In the genomic region with DNA sequence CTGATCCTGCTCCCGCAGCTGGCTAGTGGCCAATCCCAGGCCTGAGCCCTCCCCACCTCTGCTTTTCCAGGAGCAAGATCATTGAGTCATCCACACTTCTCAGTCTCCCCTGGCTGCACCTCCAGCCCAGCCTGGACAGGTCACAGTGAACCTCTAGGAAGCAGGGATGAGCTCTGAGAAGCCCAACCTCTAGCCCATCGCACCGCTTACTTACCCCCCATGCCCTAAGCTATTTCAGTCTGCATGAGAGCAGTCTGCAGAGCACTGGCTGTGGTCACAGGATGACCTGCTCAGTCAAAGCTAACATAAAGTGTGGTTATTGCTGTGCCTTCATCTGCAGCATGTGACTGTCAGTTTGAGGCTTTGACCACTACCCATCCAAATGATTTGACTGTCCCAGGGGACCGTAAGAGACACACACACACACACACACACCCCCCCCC, we compare ENCODE assay signal across 11 cellular contexts.
DNase-seq lines count a peak whose midpoint lies in the region; ATAC-seq, FAIRE-seq and TF ChIP-seq lines count a peak whose summit lies in the region.
"Had no signal": no experiment of that assay in that cellular context is flagged by ENCODE, and none has a peak within 500 bp of the region (broad histone marks: within the 10 kb centered on the region; RNA-seq: fewer than 3 reads in every experiment).

No MANE protein-coding gene starts in this region.

- no TSS peak for BruUV-seq in HepG2 (replicated peaks; lab: Mats Ljungman, UMichigan)

- TF ChIP-seq EP300 in HepG2 (IDR thresholded peaks at IDR 0.05; ENCODE audit: low read depth in 2 of 2, low read length in 2 of 2) (no peak), HepG2 (CRISPR knock-in tag; IDR thresholded peaks at IDR 0.05; ENCODE audit: borderline replicate concordance) (no peak)

- peaks cover 9% of the 10 kb centered on the region for H3K4me1 ChIP-seq in HepG2 (ENCODE audit: insufficient read depth, low read length)

- in situ Hi-C loops in HepG2 (cut with HindIII; ENCODE audit: extremely low pct_ligation_motif_present, low pct_unique_long_range_greater_than_20kb), result loop anchor here (5.0 to 25.0 kb wide), 2 partner anchors 130 to 170 kb away; partner anchors contain the start of gene SORBS1

- WGBS in HepG2 (ENCODE audit: low lambda C conversion rate), result 93% methylated on average over 3 of the region's 4 CpGs

- no peak for FAIRE-seq in HepG2 (lab: Jason Lieb, UNC)
- FAIRE-seq: astrocyte, frontal cortex had no signal

- POLR2A ChIA-PET in HepG2 (lab: Yijun Ruan, JAX), result interaction anchor here (1.4 kb wide), 1 partner anchor 168 kb away, joined by 3 read pairs; no protein-coding TSS in a partner anchor

- no peak overlapping the region for H3K4me2 ChIP-seq in HepG2 (ENCODE audit: low read depth, low read length)

- H3K27me3 ChIP-seq in GM06990 (replicated peaks; ENCODE audit: control insufficient read depth, insufficient read depth, low read length) (no peaks in the 10 kb centered on the region), HepG2 (ENCODE audit: control insufficient read depth in 1 of 2, insufficient read depth in 2 of 2, low read length in 2 of 2) (no peaks in the 10 kb centered on the region)

- no peak for TF ChIP-seq RAD21 in HepG2 (CRISPR knock-in tag; IDR thresholded peaks at IDR 0.05)

- H3K27ac ChIP-seq in HepG2 (ENCODE audit: extremely low read length, insufficient read depth, low read length), result no peak overlapping the region

- H3K4me3 ChIP-seq in GM06990 (replicated peaks; ENCODE audit: low read depth, low read length) (no peak overlapping the region), HepG2 (replicated peaks in 1 of 3; ENCODE audit: insufficient read depth in 1 of 3, low read depth in 2 of 3, low read length in 3 of 3) (no peak overlapping the region)

- no peaks in the 10 kb centered on the region for H3K36me3 ChIP-seq in GM06990 (ENCODE audit: control insufficient read depth, insufficient read depth, low read length)
- peaks cover 34 to 77% of the 10 kb centered on the region in 2 experiments for H3K36me3 ChIP-seq in HepG2 (replicated peaks in 1 of 2; ENCODE audit: control insufficient read depth in 1 of 2, insufficient read depth in 2 of 2, low read length in 2 of 2)

- CTCF ChIA-PET in HepG2 (lab: Yijun Ruan, JAX; ENCODE audit: low intra/inter-chr PET ratio, low total read pairs), result interaction anchor here (5.2 kb wide), 1 partner anchor 170 kb away, joined by 96 read pairs; no protein-coding TSS in a partner anchor

- H3K79me2 ChIP-seq in HepG2 (ENCODE audit: insufficient read depth, low read length), result no peaks in the 10 kb centered on the region

- DNase-seq in GM06990 (ENCODE audit: extremely low read depth, insufficient read length), result peak; percentile 32
- no peak for DNase-seq in HepG2 (ENCODE audit: low spot score)
- DNase-seq in DMS53 (lab: John Stamatoyannopoulos, UW), result no peak
- no peak for DNase-seq in HUDEP-2 (lab: John Stamatoyannopoulos, UW; ENCODE audit: unreplicated experiment in 76 of 76)
- DNase-seq in COR-L47 (lab: John Stamatoyannopoulos, UW), result no peak
- DNase-seq: NCI-H1694 treated with DMSO at 0.1 percent for 48 hours had no signal

- H3K9ac ChIP-seq in HepG2 (ENCODE audit: insufficient read depth, low read depth, low read length), result no peak overlapping the region

- intact Hi-C loops in HepG2 (cut with micrococcal nuclease; ENCODE audit: unreplicated experiment), result loop anchor here (2.0 to 10.0 kb wide), 2 partner anchors 57 to 129 kb away; partner anchors contain the start of gene SORBS1

- no peaks in the 10 kb centered on the region for H3K9me3 ChIP-seq in HepG2 (ENCODE audit: low read length)

- TF ChIP-seq POLR2A in HepG2 (IDR thresholded peaks at IDR 0.05; ENCODE audit: insufficient read depth in 1 of 2, low read depth in 2 of 2, low read length in 2 of 2), result no peak

- no peaks in the 10 kb centered on the region for H4K20me1 ChIP-seq in HepG2 (ENCODE audit: insufficient read depth, low read length)

- ATAC-seq in GM21515 (IDR thresholded peaks at IDR 0.05; ENCODE audit: unreplicated experiment) (peak; percentile 64), HG03521 (IDR thresholded peaks at IDR 0.05; ENCODE audit: unreplicated experiment) (peak; percentile 50), HepG2 (no peak), GM19467 (IDR thresholded peaks at IDR 0.05; ENCODE audit: unreplicated experiment) (no peak)

- H2AFZ ChIP-seq in HepG2 (ENCODE audit: low read length), result no peak overlapping the region

- TF ChIP-seq CTCF in GM06990 (IDR thresholded peaks at IDR 0.05; ENCODE audit: insufficient read depth, low read length, poor library complexity, severe bottlenecking) (no peak), HepG2 (CRISPR knock-in tag; IDR thresholded peaks at IDR 0.05) (no peak)

TF ChIP-seq in HepG2, 621 proteins besides CTCF, POLR2A, EP300 and RAD21:
- TF ChIP-seq HMG20A (CRISPR knock-in tag; IDR thresholded peaks at IDR 0.05; ENCODE audit: borderline replicate concordance) (no peak), ZNF687 (CRISPR knock-in tag; IDR thresholded peaks at IDR 0.05) (peak; percentile 34), ZNF598 (CRISPR knock-in tag; IDR thresholded peaks at IDR 0.05; ENCODE audit: borderline replicate concordance) (no peak)
TF ChIP-seq in HepG2: peak in this region for 1.

Comparison
In these comparisons a context has a peak if more than half of its experiments do, and no peak if none do; other contexts are left out.
1. ATAC-seq: peak in GM21515 (single experiment) and HG03521 (single experiment); none in HepG2 (single experiment) and GM19467 (single experiment).